Comparison of ENCODE assay signal across 8 cellular contexts in the genomic region with DNA sequence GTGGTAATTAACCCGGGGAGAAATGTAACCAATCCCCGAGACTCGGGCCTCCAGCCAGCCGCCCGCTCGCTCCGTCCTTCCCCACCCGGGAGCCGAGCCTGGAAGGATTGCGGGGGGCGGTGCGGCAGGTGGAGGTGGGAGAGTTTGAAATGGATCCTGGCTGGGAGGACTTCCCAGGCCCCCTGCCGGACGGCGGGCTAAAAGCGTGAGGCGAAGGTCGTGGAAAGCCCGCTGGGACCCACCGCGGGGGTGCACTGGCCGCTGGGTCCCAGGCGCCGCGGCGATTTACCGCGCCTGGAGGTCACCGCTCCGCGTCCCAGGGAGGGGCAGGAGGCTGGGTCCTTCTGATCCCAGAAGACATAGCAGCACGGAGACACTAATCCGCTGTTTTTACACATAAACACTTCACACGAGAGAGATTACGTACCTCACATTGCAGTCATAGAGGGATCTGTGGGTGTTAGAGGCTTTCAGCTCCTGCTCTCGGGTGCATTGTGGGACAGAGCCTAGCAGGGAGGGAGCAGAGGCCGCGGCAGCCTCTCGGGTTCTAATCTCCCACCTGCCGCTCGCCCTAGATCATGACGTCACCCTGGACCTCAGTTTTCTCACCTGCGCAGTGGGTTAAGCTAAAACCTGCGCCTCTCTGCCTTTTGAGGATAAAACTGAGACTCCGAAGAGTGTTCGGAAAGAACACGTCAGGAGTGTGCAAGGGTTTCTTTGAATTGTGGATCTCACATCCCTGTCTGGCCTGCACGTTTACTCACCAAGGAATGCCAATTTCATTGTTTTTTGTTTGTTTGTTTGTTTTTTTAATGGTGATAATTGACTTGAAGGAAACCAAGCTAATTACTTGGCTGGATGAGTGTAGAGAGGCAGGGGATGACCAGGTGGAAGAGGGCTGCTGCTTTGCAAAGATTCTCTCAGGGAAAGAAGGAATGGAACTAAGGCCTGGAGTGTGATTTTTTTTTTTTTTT. TPM values are rescaled to one million over a fixed set of nuclear protein-coding genes. Genes with fewer than 3 reads are reported as not detected.
DNase-seq lines count a peak whose midpoint lies in the region; ATAC-seq and TF ChIP-seq lines count a peak whose summit lies in the region.

No MANE protein-coding gene starts in this region.

- H3K4me2 ChIP-seq in BLaER1 treated with 17β-estradiol and CSF1 and Interleukin-3, amounts not matched to agents 10 nM and 100 nM, result peak overlapping the region; percentile 78 to 93 (median 85)
- peak overlapping the region; percentile 65 for H3K4me2 ChIP-seq in OCI-LY7 (ENCODE audit: low read length)
- peak overlapping the region; percentile 67 for H3K4me2 ChIP-seq in trophoblast cell (ENCODE audit: low read length)

- peak overlapping the region; percentile 52 for H2BK12ac ChIP-seq in trophoblast cell (ENCODE audit: low read length)

- no peak overlapping the region for H4K12ac ChIP-seq in trophoblast cell (ENCODE audit: low read depth, low read length)

- H2AFZ ChIP-seq in OCI-LY7 (ENCODE audit: low read length) (peak overlapping the region; percentile 84; the same call in 1 of the 2 replicates), trophoblast cell (ENCODE audit: insufficient read depth, low read length, poor library complexity) (peak overlapping the region; percentile 12)

- WGBS in trophoblast cell (ENCODE audit: extremely low coverage, insufficient coverage, insufficient read length), result no CpG with 5 or more reads among the region's 48 CpGs

- H3K9me3 ChIP-seq in BLaER1 treated with 17β-estradiol and CSF1 and Interleukin-3, amounts not matched to agents 10 nM and 100 nM (replicated peaks in 1 of 11), result peaks cover 0 to 13% (median 6%) of the 10 kb centered on the region in 11 experiments; a peak in 10 of 22 replicates
- H3K9me3 ChIP-seq in OCI-LY7 (ENCODE audit: low read length) (no peaks in the 10 kb centered on the region), trophoblast cell (ENCODE audit: insufficient read depth, low read depth, low read length) (no peaks in the 10 kb centered on the region)

- H3K27ac ChIP-seq in BLaER1 treated with 17β-estradiol and CSF1 and Interleukin-3, amounts not matched to agents 10 nM and 100 nM, result no peak overlapping the region
- H3K27ac ChIP-seq in OCI-LY7 (ENCODE audit: low read depth, low read length, poor library complexity, severe bottlenecking), result no peak overlapping the region
- H3K27ac ChIP-seq in trophoblast cell (ENCODE audit: low read depth, low read length), result peak overlapping the region; percentile 86

- H3K18ac ChIP-seq in trophoblast cell (ENCODE audit: low read length), result peak overlapping the region; percentile 9

- peak overlapping the region; percentile 48 to 70 (median 58) for H3K4me3 ChIP-seq in BLaER1 treated with 17β-estradiol and CSF1 and Interleukin-3, amounts not matched to agents 10 nM and 100 nM
- H3K4me3 ChIP-seq in OCI-LY7 (ENCODE audit: low read depth, low read length, poor library complexity, severe bottlenecking) (peak overlapping the region; percentile 54), trophoblast cell (ENCODE audit: low read depth, low read length) (peak overlapping the region; percentile 34)

- POLR2A ChIA-PET in OCI-LY7 (lab: Charles Lee), result no interaction called here

- BruUV-seq in OCI-LY7 (replicated peaks; lab: Mats Ljungman, UMichigan), result no TSS peak

- peak overlapping the region; percentile 82 for H2BK120ac ChIP-seq in trophoblast cell (ENCODE audit: insufficient read depth, low read length, poor library complexity)

- H3K9me2 ChIP-seq in OCI-LY7 (ENCODE audit: insufficient read depth, low read length), result no peaks in the 10 kb centered on the region

- peak overlapping the region; percentile 35 for H3K4ac ChIP-seq in trophoblast cell (ENCODE audit: low read depth, low read length)

- H3K79me2 ChIP-seq in OCI-LY7 (ENCODE audit: insufficient read depth, low read depth, low read length) (no peaks in the 10 kb centered on the region), trophoblast cell (ENCODE audit: control insufficient read depth, insufficient read depth, low read length, poor library complexity) (peaks cover 7% of the 10 kb centered on the region)

- H3K36me3 ChIP-seq in BLaER1 treated with 17β-estradiol and CSF1 and Interleukin-3, amounts not matched to agents 10 nM and 100 nM, result no peaks in the 10 kb centered on the region
- H3K36me3 ChIP-seq in OCI-LY7 (ENCODE audit: insufficient read depth, low read length) (no peaks in the 10 kb centered on the region), trophoblast cell (ENCODE audit: control insufficient read depth in 1 of 2, insufficient read depth in 2 of 2, low read length in 2 of 2) (no peaks in the 10 kb centered on the region)

- ATAC-seq in GM19043 (IDR thresholded peaks at IDR 0.05; ENCODE audit: low read depth, unreplicated experiment) (peak; percentile 32), HG03280 (IDR thresholded peaks at IDR 0.05; ENCODE audit: unreplicated experiment) (peak; percentile 36), Right ventricle myocardium inferior (peak; percentile 42)

- peaks cover 32 to 45% (median 41%) of the 10 kb centered on the region in 11 experiments for H3K27me3 ChIP-seq in BLaER1 treated with 17β-estradiol and CSF1 and Interleukin-3, amounts not matched to agents 10 nM and 100 nM
- no peaks in the 10 kb centered on the region for H3K27me3 ChIP-seq in trophoblast cell (ENCODE audit: insufficient read depth, low read length)

- peaks cover 0 to 11% (median 8%) of the 10 kb centered on the region in 10 experiments; a peak in 8 of 20 replicates for H3K4me1 ChIP-seq in BLaER1 treated with 17β-estradiol and CSF1 and Interleukin-3, amounts not matched to agents 10 nM and 100 nM
- H3K4me1 ChIP-seq in OCI-LY7 (ENCODE audit: insufficient read depth, low read length, poor library complexity, severe bottlenecking) (no peaks in the 10 kb centered on the region), trophoblast cell (ENCODE audit: control insufficient read depth in 1 of 2, insufficient read depth in 2 of 2, low read length in 2 of 2) (peaks cover 17 to 29% of the 10 kb centered on the region in 2 experiments)

- intact Hi-C loops in OCI-LY7 (cut with micrococcal nuclease; ENCODE audit: unreplicated experiment) (no loop called here), Right ventricle myocardium inferior (cut with DNase I) (no loop called here)

- no peak overlapping the region for H3K23ac ChIP-seq in trophoblast cell (ENCODE audit: low read length)

- H3K9ac ChIP-seq in BLaER1 treated with 17β-estradiol and CSF1 and Interleukin-3, amounts not matched to agents 10 nM and 100 nM, result peak overlapping the region in 10 of 11 experiments; percentile 42 to 68 (median 52); a peak in 17 of 22 replicates
- H3K9ac ChIP-seq in trophoblast cell (ENCODE audit: low read length), result peak overlapping the region; percentile 39

- H3K14ac ChIP-seq in trophoblast cell (ENCODE audit: low read length), result peak overlapping the region; percentile 79

- CTCF ChIA-PET in OCI-LY7 (lab: Charles Lee; ENCODE audit: unreplicated experiment), result interaction anchor here (0.5 to 1.1 kb wide), 2 partner anchors 25 to 335 kb away, joined by 3 read pairs; a partner anchor contains a TSS

- H2AK5ac ChIP-seq in trophoblast cell (ENCODE audit: low read length), result no peak overlapping the region

- H2BK5ac ChIP-seq in trophoblast cell (ENCODE audit: low read depth, low read length, poor library complexity), result peak overlapping the region; percentile 63

- 0 out of 2 replicates have a peak, but pooled peaks have one; percentile 26 for TF ChIP-seq CTCF in OCI-LY7 (conservative IDR thresholded peaks at IDR 0.05; ENCODE audit: low read length)

- no peaks in the 10 kb centered on the region for H4K20me1 ChIP-seq in BLaER1 treated with 17β-estradiol and CSF1 and Interleukin-3, amounts not matched to agents 10 nM and 100 nM
- H4K20me1 ChIP-seq in OCI-LY7 (ENCODE audit: insufficient read depth, low read length), result no peaks in the 10 kb centered on the region

- peak overlapping the region; percentile 9 for H4K8ac ChIP-seq in trophoblast cell (ENCODE audit: low read depth, low read length)

- DNase-seq in OCI-LY7 (ENCODE audit: low spot score) (no peak), Right ventricle myocardium inferior (ENCODE audit: missing footprints) (peak; percentile 74), trophoblast cell (no peak), KG1 (lab: John Stamatoyannopoulos, UW) (no peak)
- peak; percentile 79 for DNase-seq in activated effector memory CD4-positive, alpha-beta T cell treated with anti-CD3 and anti-CD28 coated beads, Interleukin-2, amount 50 U/mL, for 16 hours

- peaks cover 32% of the 10 kb centered on the region for H3K79me1 ChIP-seq in trophoblast cell (ENCODE audit: low read length)

- peak overlapping the region; percentile 88 for H4K91ac ChIP-seq in trophoblast cell (ENCODE audit: low read depth, low read length)

RNA-seq across cellular contexts. Expression of a gene that starts 17.1 kb away (rescaled TPM):
- total RNA-seq in OCI-LY7 (2014; rRNA removed; shearing (Covaris generic)), result 35.3 and 35.9 TPM in 2 replicates
- total RNA-seq in OCI-LY7 (2022) (24.8 and 28.5 TPM in 2 replicates), Right ventricle myocardium inferior (26.6 TPM)
- polyA plus RNA-seq in trophoblast cell (2013), result 56.8 and 61.8 TPM in 2 replicates

RNA-seq across cellular contexts. Expression of a gene that starts 19.3 kb away (rescaled TPM):
- total RNA-seq in OCI-LY7 (2014; rRNA removed; shearing (Covaris generic)), result not detected in 2 replicates
- total RNA-seq in OCI-LY7 (2022), result not detected in 2 replicates
- total RNA-seq in Right ventricle myocardium inferior, result not detected
- polyA plus RNA-seq in trophoblast cell (2013), result 0.04 and 0.10 TPM in 2 replicates

RNA-seq across cellular contexts. Expression of a gene that starts 44.4 kb away (rescaled TPM):
- not detected in 2 replicates for total RNA-seq in OCI-LY7 (2014; rRNA removed; shearing (Covaris generic))
- total RNA-seq in OCI-LY7 (2022) (not detected in 2 replicates), Right ventricle myocardium inferior (not detected)
- 0.04 and 0.05 TPM in 2 replicates for polyA plus RNA-seq in trophoblast cell (2013)

RNA-seq across cellular contexts. Expression of a gene that starts 59.1 kb away (rescaled TPM):
- total RNA-seq in OCI-LY7 (2014; rRNA removed; shearing (Covaris generic)), result not detected in 2 replicates
- total RNA-seq in OCI-LY7 (2022) (not detected in 2 replicates), Right ventricle myocardium inferior (not detected)
- polyA plus RNA-seq in trophoblast cell (2013), result 0.03 and 0.04 TPM in 2 replicates

Comparison
In these comparisons a context has a peak if more than half of its experiments do, and no peak if none do; other contexts are left out.
1. DNase-seq: peak in activated effector memory CD4-positive, alpha-beta T cell treated with anti-CD3 and anti-CD28 coated beads, Interleukin-2, amount 50 U/mL, for 16 hours (single experiment) and Right ventricle myocardium inferior (single experiment); none in OCI-LY7 (single experiment), trophoblast cell (0 of 2) and KG1 (single experiment).
2. Peak in every context shown above with its lines, with median percentiles within 50 percentile points of each other: H3K4me2 ChIP-seq, H3K4me3 ChIP-seq and ATAC-seq.